Comparison of ENCODE assay signal across 16 cellular contexts in the genomic region with DNA sequence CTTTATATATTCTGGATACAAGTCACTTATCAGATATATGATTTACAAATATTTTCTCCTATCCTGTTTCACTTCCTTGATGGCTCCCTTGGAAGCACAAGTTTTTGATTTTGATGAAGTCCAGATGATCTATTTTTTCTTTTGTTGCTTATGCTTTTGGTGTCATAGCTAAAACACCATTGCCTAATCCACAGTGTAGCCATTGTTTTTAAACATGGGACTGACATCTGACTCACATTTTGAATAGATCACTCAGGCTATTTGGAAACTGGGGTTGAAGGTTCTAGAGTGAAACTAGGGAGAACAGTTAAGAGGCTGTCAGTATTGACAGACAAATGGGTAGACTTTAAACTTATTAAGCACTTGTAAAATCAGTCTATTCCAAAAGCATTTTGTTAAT. TPM values are rescaled to one million over a fixed set of nuclear protein-coding genes. Genes with fewer than 3 reads are reported as not detected.
DNase-seq lines count a peak whose midpoint lies in the region; ATAC-seq and TF ChIP-seq lines count a peak whose summit lies in the region.
"Had no signal": no experiment of that assay in that cellular context is flagged by ENCODE, and none has a peak within 500 bp of the region (broad histone marks: within the 10 kb centered on the region; RNA-seq: fewer than 3 reads in every experiment).

No MANE protein-coding gene starts in this region.

- H4K20me1 ChIP-seq in GM23338 (replicated peaks; ENCODE audit: insufficient read depth) = 0 out of 2 replicates have a peak, but pooled peaks cover 5% of the 10 kb centered on the region

- H3F3A ChIP-seq in GM23338 (replicated peaks; ENCODE audit: low read depth) = no peaks in the 10 kb centered on the region

- H3K4me3 ChIP-seq in GM23338 = no peak overlapping the region
- no peak overlapping the region for H3K4me3 ChIP-seq in fibroblast of mammary gland (ENCODE audit: control insufficient read depth, low read depth, low read length)
- H3K4me3 ChIP-seq in skeletal muscle cell (ENCODE audit: low read depth, low read length) = no peak overlapping the region
- H3K4me3 ChIP-seq in colonic mucosa = no peak overlapping the region
- H3K4me3 ChIP-seq: BLaER1, esophagus squamous epithelium, HAP-1, psoas muscle had no signal

- H3K9me3 Mint-ChIP-seq in GM23338 = no peaks in the 10 kb centered on the region
- H3K9me3 Mint-ChIP-seq: nephron, T-cell had no signal

- H3K36me3 ChIP-seq in GM23338 (ENCODE audit: insufficient read depth) (no peaks in the 10 kb centered on the region), colonic mucosa (no peaks in the 10 kb centered on the region)
- H3K36me3 ChIP-seq: esophagus squamous epithelium, HAP-1 had no signal

- no peak overlapping the region for H3K27ac Mint-ChIP-seq in GM23338
- H3K27ac Mint-ChIP-seq: activated B cell treated with CpG ODN at 0.5 μM for 24 hours, nephron, T-cell had no signal

- H3K9me2 ChIP-seq in GM23338 (ENCODE audit: insufficient read depth) = no peaks in the 10 kb centered on the region

- no peak overlapping the region for H2AFZ ChIP-seq in GM23338

- H3K4me1 Mint-ChIP-seq in GM23338 = peaks cover 80% of the 10 kb centered on the region
- H3K4me1 Mint-ChIP-seq: activated B cell treated with CpG ODN at 0.5 μM for 24 hours, T-cell had no signal

- H3K9me3 ChIP-seq in colonic mucosa = no peaks in the 10 kb centered on the region
- H3K9me3 ChIP-seq: BLaER1, esophagus squamous epithelium, HAP-1, psoas muscle had no signal

- intact Hi-C loops in colonic mucosa (cut with DNase I) = no loop called here
- intact Hi-C loops in left cardiac atrium (cut with DNase I) = no loop called here

- DNase-seq in GM23338 (ENCODE audit: low spot score) (no peak), SK-MEL-5 (ENCODE audit: low read depth, low spot score) (peak; percentile 71), fibroblast of mammary gland (ENCODE audit: low read depth) (peak; percentile 90), skeletal muscle cell (ENCODE audit: low read depth) (peak; percentile 49), substantia nigra (lab: John Stamatoyannopoulos, UW) (no peak), colonic mucosa (no peak), left cardiac atrium (no peak)
- DNase-seq: activated B cell treated with CpG ODN at 0.5 μM for 24 hours, esophagus squamous epithelium, NCI-H2081 treated with DMSO at 0.1 percent for 48 hours, NCI-H69, psoas muscle, T-cell had no signal

- peak overlapping the region; percentile 27 for H3K4me2 ChIP-seq in GM23338

- H3K4me3 Mint-ChIP-seq in GM23338 = no peak overlapping the region
- H3K4me3 Mint-ChIP-seq: activated B cell treated with CpG ODN at 0.5 μM for 24 hours, nephron, T-cell had no signal

- no peak for ATAC-seq in GM23338
- ATAC-seq in left cardiac atrium = no peak
- ATAC-seq: T-cell had no signal

- H3K36me3 Mint-ChIP-seq in GM23338 (ENCODE audit: low read depth) = peaks cover 2% of the 10 kb centered on the region; the same call in 1 of the 3 replicates
- H3K36me3 Mint-ChIP-seq: T-cell had no signal

- H3K27me3 ChIP-seq in GM23338 (ENCODE audit: insufficient read depth) (no peaks in the 10 kb centered on the region), colonic mucosa (no peaks in the 10 kb centered on the region)
- H3K27me3 ChIP-seq: BLaER1, esophagus squamous epithelium had no signal

- H3K79me2 ChIP-seq in GM23338 (replicated peaks; ENCODE audit: insufficient read depth) = peaks cover 100% of the 10 kb centered on the region

- in situ Hi-C loops in SK-MEL-5 (cut with HindIII; ENCODE audit: low pct_unique_long_range_greater_than_20kb, low sequenced_read_pairs) = no loop called here

- H3K4me1 ChIP-seq in GM23338 (ENCODE audit: insufficient read depth) (peaks cover 79% of the 10 kb centered on the region), colonic mucosa (no peaks in the 10 kb centered on the region)
- H3K4me1 ChIP-seq: psoas muscle had no signal

- peaks cover 2% of the 10 kb centered on the region for H3K27me3 Mint-ChIP-seq in GM23338 (ENCODE audit: insufficient read depth, low read depth, poor library complexity)

- TF ChIP-seq CTCF in GM23338 (conservative IDR thresholded peaks at IDR 0.05; ENCODE audit: low read depth in 2 of 2) (no peak), fibroblast of mammary gland (conservative IDR thresholded peaks at IDR 0.05; ENCODE audit: control insufficient read depth, insufficient read depth, low read depth, low read length) (no peak), colonic mucosa (IDR thresholded peaks at IDR 0.05) (no peak)

- H3K9ac ChIP-seq in colonic mucosa (ENCODE audit: low read depth in 2 of 2, low read length in 2 of 2) = no peak overlapping the region
- H3K9ac ChIP-seq: BLaER1 had no signal

- H3K27ac ChIP-seq in GM23338 (ENCODE audit: low read depth) (no peak overlapping the region), substantia nigra (ENCODE audit: low read depth, low read length, poor library complexity, severe bottlenecking) (no peak overlapping the region), colonic mucosa (no peak overlapping the region)
- H3K27ac ChIP-seq: BLaER1, psoas muscle had no signal

TF ChIP-seq in GM23338, 12 proteins besides CTCF, POLR2A, EP300 and RAD21:
- TF ChIP-seq JUNB (IDR thresholded peaks at IDR 0.05; ENCODE audit: unreplicated experiment) (no peak), CREB1 (CRISPR knock-in tag; IDR thresholded peaks at IDR 0.05; ENCODE audit: low read depth) (no peak), POLR2AphosphoS5 (IDR thresholded peaks at IDR 0.05; ENCODE audit: low read depth) (no peak), STAT1 (IDR thresholded peaks at IDR 0.05; ENCODE audit: unreplicated experiment) (no peak), ETS1 (IDR thresholded peaks at IDR 0.05) (no peak)

RNA-seq across cellular contexts. Expression of gene AK4, which starts 16.6 kb away (rescaled TPM):
- total RNA-seq in GM23338 (2014; rRNA removed; shearing (Covaris generic)) = 123 and 137 TPM in 2 replicates
- 111 and 127 TPM in 2 replicates for polyA plus RNA-seq in GM23338 (2016; fragmentation: Nextera tagmentation; extraction: Ambion mirVana)
- total RNA-seq in SK-MEL-5 (2014; rRNA removed; shearing (Covaris generic)) = 22.9 and 23.7 TPM in 2 replicates
- polyA plus RNA-seq in SK-MEL-5 (2015; cell fraction: cytosol; rRNA removed) = 11.8 and 21.0 TPM in 2 replicates
- polyA plus RNA-seq in SK-MEL-5 (2015; cell fraction: nucleus; rRNA removed) = 2.1 and 5.6 TPM in 2 replicates
- 100 to 1,000 TPM in 1 of 2 donors, 10 to 100 TPM in 1; 60.3 to 112 TPM for total RNA-seq in colonic mucosa
- 10 to 100 TPM; 79.7 to 81.3 TPM for total RNA-seq in left cardiac atrium

Comparison
In these comparisons a context has a peak if more than half of its experiments do, and no peak if none do; other contexts are left out.
1. DNase-seq: peak in SK-MEL-5 (single experiment), fibroblast of mammary gland (single experiment) and skeletal muscle cell (single experiment); none in GM23338 (single experiment), substantia nigra (0 of 49), colonic mucosa (single experiment) and left cardiac atrium (single experiment).